Comparison of ENCODE assay signal across 20 cellular contexts in the genomic region with DNA sequence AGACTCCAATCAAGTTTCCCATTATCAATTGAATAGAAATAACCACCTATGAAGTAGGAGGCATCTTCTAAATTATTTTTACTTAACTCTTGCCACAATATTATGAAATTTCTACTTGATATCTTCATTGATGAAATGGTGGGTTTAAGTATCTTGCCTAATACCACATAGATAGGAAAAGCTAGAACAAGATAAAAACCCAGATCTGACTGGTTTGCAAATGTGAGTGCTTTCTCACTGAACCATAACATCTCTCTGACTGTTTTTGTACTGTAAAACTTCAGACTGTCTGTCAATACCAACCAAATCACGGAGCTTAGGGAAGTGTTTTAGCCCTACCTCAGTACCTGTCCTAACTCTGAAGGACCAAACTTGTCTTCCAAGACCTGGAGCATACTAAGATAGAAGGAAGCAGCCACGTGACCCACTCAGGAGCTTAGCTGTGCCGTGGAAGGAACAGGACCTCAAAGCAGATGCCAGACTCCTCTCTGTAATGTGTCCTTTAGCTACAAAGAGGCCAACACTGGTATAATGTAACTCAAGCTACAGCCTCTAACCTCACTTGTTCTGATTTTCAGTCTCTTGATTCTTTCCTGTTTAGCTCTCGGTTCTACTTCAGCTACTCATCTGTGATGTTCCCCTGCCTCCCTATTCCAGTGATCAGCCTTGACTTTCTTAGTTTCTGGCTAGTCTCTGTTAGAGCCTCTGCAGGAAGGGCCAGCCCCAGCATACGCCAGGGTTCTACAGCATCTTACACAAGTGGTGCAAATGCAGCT.
DNase-seq lines count a peak whose midpoint lies in the region; ATAC-seq, FAIRE-seq and TF ChIP-seq lines count a peak whose summit lies in the region.
"Had no signal": no experiment of that assay in that cellular context is flagged by ENCODE, and none has a peak within 500 bp of the region (broad histone marks: within the 10 kb centered on the region; RNA-seq: fewer than 3 reads in every experiment).

No MANE protein-coding gene starts in this region.

- peak overlapping the region; percentile 58; the same call in 1 of the 2 replicates for H3K9ac ChIP-seq in MM.1S (ENCODE audit: low read length)

- H3K27me3 ChIP-seq in MM.1S (replicated peaks; ENCODE audit: insufficient read depth, low read length): no peaks in the 10 kb centered on the region

- TF ChIP-seq CTCF in GM10248 (IDR thresholded peaks at IDR 0.05; ENCODE audit: control extremely low read depth, extremely low read depth, low read depth, missing control alignments) (no peak), MM.1S (IDR thresholded peaks at IDR 0.05; ENCODE audit: low read length) (no peak)

- H4K20me1 ChIP-seq in MM.1S (ENCODE audit: insufficient read depth, low read length): no peaks in the 10 kb centered on the region

- no peak overlapping the region for H3K27ac Mint-ChIP-seq in activated T-cell treated with anti-CD3 and anti-CD28 coated beads, Interleukin-2, amount 50 U/mL, for 24 hours

- CTCF ChIA-PET in GM10248 (lab: Yijun Ruan, JAX): interaction anchor here (0.7 to 3.8 kb wide), 10 partner anchors 9 to 825 kb away, joined by 3 to 31 read pairs (median 3); no protein-coding TSS in a partner anchor

- no peaks in the 10 kb centered on the region for H3K9me3 Mint-ChIP-seq in activated T-cell treated with anti-CD3 and anti-CD28 coated beads, Interleukin-2, amount 50 U/mL, for 24 hours
- H3K9me3 Mint-ChIP-seq: central memory CD8-positive, alpha-beta T cell had no signal

- H3K4me1 Mint-ChIP-seq in activated T-cell treated with anti-CD3 and anti-CD28 coated beads, Interleukin-2, amount 50 U/mL, for 24 hours (ENCODE audit: low read depth): no peaks in the 10 kb centered on the region
- H3K4me1 Mint-ChIP-seq: central memory CD8-positive, alpha-beta T cell had no signal

- no peaks in the 10 kb centered on the region for H3K9me2 ChIP-seq in MM.1S (replicated peaks; ENCODE audit: insufficient read depth, low read length)

- H3K4me3 ChIP-seq in MM.1S (ENCODE audit: low read length): no peak overlapping the region
- H3K4me3 ChIP-seq: HAP-1 had no signal

- peaks cover 46% of the 10 kb centered on the region for H3F3A ChIP-seq in MM.1S (ENCODE audit: insufficient read depth, low read length)

- H3K79me2 ChIP-seq in MM.1S (ENCODE audit: low read length): peaks cover 44% of the 10 kb centered on the region

- peaks cover 66% of the 10 kb centered on the region for H3K36me3 Mint-ChIP-seq in activated T-cell treated with anti-CD3 and anti-CD28 coated beads, Interleukin-2, amount 50 U/mL, for 24 hours (ENCODE audit: low read depth)

- POLR2A ChIA-PET in GM10248 (lab: Yijun Ruan, JAX): no interaction called here

- peak overlapping the region; percentile 98 for H3K27ac ChIP-seq in MM.1S (ENCODE audit: low read length)

- DNase-seq in GM10248 (ENCODE audit: extremely low spot score): peak; percentile 20
- peak; percentile 39 for DNase-seq in MM.1S
- no peak for DNase-seq in NCI-H187 (lab: John Stamatoyannopoulos, UW)
- no peak for DNase-seq in HTR-8/SVneo (ENCODE audit: insufficient read length, low spot score)
- no peak for DNase-seq in activated T-cell treated with anti-CD3 and anti-CD28 coated beads, Interleukin-2, amount 50 U/mL, for 24 hours
- no peak for DNase-seq in NCI-H345 (lab: John Stamatoyannopoulos, UW)
- DNase-seq: ACHN, COR-L47, Karpas-422, midbrain, NCI-H1436 treated with DMSO at 0.1 percent for 48 hours, NCI-H510A treated with DMSO at 0.1 percent for 48 hours, occipital lobe had no signal

- H3K9me3 ChIP-seq in MM.1S (replicated peaks; ENCODE audit: insufficient read depth, low read length): no peaks in the 10 kb centered on the region
- H3K9me3 ChIP-seq: HAP-1 had no signal

- no peaks in the 10 kb centered on the region for H3K27me3 Mint-ChIP-seq in activated T-cell treated with anti-CD3 and anti-CD28 coated beads, Interleukin-2, amount 50 U/mL, for 24 hours
- H3K27me3 Mint-ChIP-seq: central memory CD8-positive, alpha-beta T cell had no signal

- ATAC-seq in GM19455 (IDR thresholded peaks at IDR 0.05; ENCODE audit: unreplicated experiment) (peak; percentile 22), HG02798 (IDR thresholded peaks at IDR 0.05; ENCODE audit: poor library complexity, unreplicated experiment) (peak; percentile 31)
- ATAC-seq: Panc1 had no signal

- FAIRE-seq in HTR-8/SVneo (lab: Jason Lieb, UNC): no peak
- FAIRE-seq: G401.6, islet of Langerhans had no signal

- peaks cover 4% of the 10 kb centered on the region; the same call in 1 of the 2 replicates for H3K36me3 ChIP-seq in MM.1S (replicated peaks; ENCODE audit: insufficient read depth, low read length)

- no peak overlapping the region for H2AFZ ChIP-seq in MM.1S (ENCODE audit: low read length)

- peaks cover 60% of the 10 kb centered on the region for H3K4me1 ChIP-seq in MM.1S (ENCODE audit: low read length)

- peak overlapping the region; percentile 55 for H3K4me2 ChIP-seq in MM.1S (ENCODE audit: low read depth, low read length)

- H3K4me3 Mint-ChIP-seq in activated T-cell treated with anti-CD3 and anti-CD28 coated beads, Interleukin-2, amount 50 U/mL, for 24 hours: no peak overlapping the region
- H3K4me3 Mint-ChIP-seq: central memory CD8-positive, alpha-beta T cell had no signal

Comparison
In these comparisons a context has a peak if more than half of its experiments do, and no peak if none do; other contexts are left out.
1. DNase-seq: peak in GM10248 (single experiment) and MM.1S (single experiment); none in NCI-H187 (0 of 2), HTR-8/SVneo (single experiment), activated T-cell treated with anti-CD3 and anti-CD28 coated beads, Interleukin-2, amount 50 U/mL, for 24 hours (single experiment) and NCI-H345 (single experiment).